Comparison of ENCODE assay signal across 3 cellular contexts in the genomic region with DNA sequence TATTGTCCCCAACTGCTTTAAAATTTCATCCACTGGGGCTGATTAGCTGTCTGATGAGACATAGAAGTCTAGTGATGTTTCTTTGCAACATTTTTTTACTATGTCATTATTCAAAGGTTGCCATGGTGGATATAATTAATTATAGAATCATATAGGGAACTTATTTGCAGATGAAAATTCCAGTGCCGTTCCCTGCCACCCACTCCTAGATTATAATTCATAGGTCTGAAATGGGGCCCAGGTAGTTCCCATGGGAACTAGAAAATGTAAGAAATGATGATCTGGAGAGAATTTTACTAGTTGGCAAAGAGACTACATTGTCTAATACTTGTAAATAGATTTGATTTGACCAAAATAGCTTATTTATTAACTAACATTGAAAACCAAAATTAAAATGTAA.
"Had no signal": no experiment of that assay in that cellular context is flagged by ENCODE, and none has a peak within 500 bp of the region (broad histone marks: within the 10 kb centered on the region; RNA-seq: fewer than 3 reads in every experiment).

No MANE protein-coding gene starts in this region.

- DNase-seq: IMR-90, KBM-7, KG1 had no signal
